ENCODE assay signal across 8 cellular contexts in the genomic region with DNA sequence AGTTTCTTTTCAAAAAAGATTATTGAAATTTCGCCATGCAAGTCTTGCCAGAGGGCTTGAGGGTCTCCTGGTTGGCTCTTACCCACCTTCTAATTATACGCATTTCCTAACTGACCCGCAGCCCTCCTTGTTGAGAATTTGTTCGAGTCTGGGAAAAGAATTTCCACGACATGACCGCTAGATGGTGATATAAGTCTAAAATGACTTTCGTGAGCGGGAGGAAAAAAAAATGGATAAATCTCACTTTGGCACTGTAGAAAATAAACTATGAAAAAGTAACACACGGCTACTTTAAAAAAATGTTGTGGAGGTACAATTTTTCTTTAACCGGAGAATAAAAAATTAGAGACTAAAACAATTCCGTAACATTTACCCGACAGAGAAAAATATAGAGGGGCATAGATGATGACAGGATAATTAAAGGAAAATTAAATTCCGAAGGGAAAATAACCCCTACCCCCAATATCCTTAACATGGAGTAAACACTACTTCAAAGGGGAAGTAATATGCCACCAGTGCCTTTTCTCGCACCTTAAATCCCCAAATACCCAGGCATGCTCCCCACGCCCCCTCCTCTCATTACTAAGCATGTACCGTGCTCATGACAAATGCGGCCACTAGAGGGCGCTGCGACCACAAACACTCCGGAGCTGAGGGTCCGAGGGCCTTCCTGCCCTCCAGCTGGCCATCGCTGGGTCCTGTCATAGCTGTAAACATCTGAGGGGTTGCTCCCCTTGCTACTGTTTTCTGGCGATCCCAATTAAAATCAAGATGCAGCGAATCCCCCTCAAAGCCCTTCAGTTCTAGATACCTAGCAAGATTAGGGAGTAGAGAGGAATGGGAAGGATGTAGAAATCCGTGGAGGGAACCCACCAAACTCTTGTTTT.
DNase-seq lines count a peak whose midpoint lies in the region; ATAC-seq, FAIRE-seq and TF ChIP-seq lines count a peak whose summit lies in the region.

No MANE protein-coding gene starts in this region.

- intact Hi-C loops in A673 (cut with micrococcal nuclease; ENCODE audit: unreplicated experiment): loop anchor here (1.0 to 10.0 kb wide), 9 partner anchors 285 to 1387 kb away; no protein-coding TSS in a partner anchor

- ATAC-seq in HG03354 (IDR thresholded peaks at IDR 0.05; ENCODE audit: poor library complexity, severe bottlenecking, unreplicated experiment) (peak; percentile 77), HG03469 (IDR thresholded peaks at IDR 0.05; ENCODE audit: unreplicated experiment) (no peak)

- peaks cover 8% of the 10 kb centered on the region for H3K4me1 Mint-ChIP-seq in osteocyte (ENCODE audit: unreplicated experiment)

- H3K4me3 Mint-ChIP-seq in osteocyte (ENCODE audit: unreplicated experiment): peak overlapping the region; percentile 71

- BruUV-seq in A673 (replicated peaks; lab: Mats Ljungman, UMichigan): no TSS peak

- no peak overlapping the region for H3K27ac ChIP-seq in A673 (ENCODE audit: low read depth, low read length, poor library complexity, severe bottlenecking)

- POLR2A ChIA-PET in A673 (lab: Charles Lee; ENCODE audit: low non-redundant PET): interaction anchor here (0.7 kb wide), 1 partner anchor 1047 kb away, joined by 3 read pairs; no protein-coding TSS in a partner anchor

- H3K4me1 ChIP-seq in A673 (ENCODE audit: insufficient read depth, low read length, poor library complexity, severe bottlenecking): peaks cover 36% of the 10 kb centered on the region

- H3K27me3 ChIP-seq in A673 (replicated peaks; ENCODE audit: insufficient read depth, low read depth, low read length, poor library complexity): no peaks in the 10 kb centered on the region

- H3K9me3 ChIP-seq in A673 (ENCODE audit: low read depth, low read length, poor library complexity, severe bottlenecking): no peaks in the 10 kb centered on the region

- FAIRE-seq in frontal cortex (lab: Jason Lieb, UNC): peak; percentile 93

- no peak overlapping the region for H3K27ac Mint-ChIP-seq in osteocyte (ENCODE audit: unreplicated experiment)

- peaks cover 5% of the 10 kb centered on the region for H3K27me3 Mint-ChIP-seq in osteocyte (ENCODE audit: unreplicated experiment)

- no peaks in the 10 kb centered on the region for H3K9me3 Mint-ChIP-seq in osteocyte (ENCODE audit: unreplicated experiment)

- peak; percentile 82 for DNase-seq in A673 (ENCODE audit: low spot score)
- peak; percentile 44 for DNase-seq in GM12865 (ENCODE audit: low read depth)
- DNase-seq in NCI-H510A (lab: John Stamatoyannopoulos, UW): peak; percentile 14
- DNase-seq in activated CD8-positive, alpha-beta memory T cell treated with anti-CD3 and anti-CD28 coated beads for 48 hours (ENCODE audit: low read depth in 2 of 3, low spot score in 2 of 3): peak; percentile 2 to 35 (median 19)
- peak; percentile 23 to 54 for DNase-seq in frontal cortex (ENCODE audit: low spot score in 2 of 2)
- DNase-seq in osteocyte (ENCODE audit: extremely low spot score, unreplicated experiment): no peak

- CTCF ChIA-PET in A673 (lab: Charles Lee): interaction anchor here (0.6 to 2.5 kb wide), 11 partner anchors 51 to 1134 kb away, joined by 3 to 10 read pairs (median 3); a partner anchor contains a TSS

- TF ChIP-seq CTCF in A673 (conservative IDR thresholded peaks at IDR 0.05; ENCODE audit: low read depth, low read length) (peak; percentile 96), GM12865 (IDR thresholded peaks at IDR 0.05; ENCODE audit: insufficient read depth, low read depth, low read length, missing control alignments) (peak; percentile 77), osteocyte (IDR thresholded peaks at IDR 0.05) (peak; percentile 68)

- H3K4me3 ChIP-seq in A673 (ENCODE audit: low read depth, low read length, poor library complexity, severe bottlenecking) (peak overlapping the region; percentile 32), GM12865 (ENCODE audit: low read depth, low read length) (no peak overlapping the region)

- H3K36me3 Mint-ChIP-seq in osteocyte (ENCODE audit: unreplicated experiment): no peaks in the 10 kb centered on the region

- no peaks in the 10 kb centered on the region for H3K36me3 ChIP-seq in A673 (ENCODE audit: insufficient read depth, low read length, poor library complexity, severe bottlenecking)
